1 cellular context compared by ENCODE assay signal in the genomic region with DNA sequence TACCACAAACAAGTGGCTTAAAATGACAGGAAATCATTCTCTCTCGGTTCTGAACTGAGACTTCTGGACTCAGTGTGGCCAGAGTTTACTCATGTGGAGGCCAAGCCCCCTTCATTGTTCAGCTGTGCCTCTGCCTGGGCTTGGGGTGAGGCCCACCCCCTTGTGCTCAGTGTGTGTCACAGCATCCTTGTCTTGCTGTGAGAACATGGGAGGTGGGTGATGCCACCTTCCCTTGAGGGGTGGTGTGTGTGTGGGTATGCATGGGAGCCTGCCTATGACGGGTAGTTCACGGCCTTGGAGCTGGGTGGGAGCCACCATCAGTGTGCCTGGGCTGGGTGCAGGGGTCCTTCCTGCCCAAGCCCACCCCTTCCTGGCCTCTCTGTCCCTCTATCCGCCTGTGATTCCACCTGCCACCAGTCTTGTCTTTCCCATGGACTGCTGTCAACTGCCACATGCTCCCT.
TF ChIP-seq lines count a peak whose summit lies in the region.

No MANE protein-coding gene starts in this region.

TF ChIP-seq in GM23338, 12 proteins besides CTCF, POLR2A, EP300 and RAD21 (continued from another document):
- TF ChIP-seq, protein P1, sequence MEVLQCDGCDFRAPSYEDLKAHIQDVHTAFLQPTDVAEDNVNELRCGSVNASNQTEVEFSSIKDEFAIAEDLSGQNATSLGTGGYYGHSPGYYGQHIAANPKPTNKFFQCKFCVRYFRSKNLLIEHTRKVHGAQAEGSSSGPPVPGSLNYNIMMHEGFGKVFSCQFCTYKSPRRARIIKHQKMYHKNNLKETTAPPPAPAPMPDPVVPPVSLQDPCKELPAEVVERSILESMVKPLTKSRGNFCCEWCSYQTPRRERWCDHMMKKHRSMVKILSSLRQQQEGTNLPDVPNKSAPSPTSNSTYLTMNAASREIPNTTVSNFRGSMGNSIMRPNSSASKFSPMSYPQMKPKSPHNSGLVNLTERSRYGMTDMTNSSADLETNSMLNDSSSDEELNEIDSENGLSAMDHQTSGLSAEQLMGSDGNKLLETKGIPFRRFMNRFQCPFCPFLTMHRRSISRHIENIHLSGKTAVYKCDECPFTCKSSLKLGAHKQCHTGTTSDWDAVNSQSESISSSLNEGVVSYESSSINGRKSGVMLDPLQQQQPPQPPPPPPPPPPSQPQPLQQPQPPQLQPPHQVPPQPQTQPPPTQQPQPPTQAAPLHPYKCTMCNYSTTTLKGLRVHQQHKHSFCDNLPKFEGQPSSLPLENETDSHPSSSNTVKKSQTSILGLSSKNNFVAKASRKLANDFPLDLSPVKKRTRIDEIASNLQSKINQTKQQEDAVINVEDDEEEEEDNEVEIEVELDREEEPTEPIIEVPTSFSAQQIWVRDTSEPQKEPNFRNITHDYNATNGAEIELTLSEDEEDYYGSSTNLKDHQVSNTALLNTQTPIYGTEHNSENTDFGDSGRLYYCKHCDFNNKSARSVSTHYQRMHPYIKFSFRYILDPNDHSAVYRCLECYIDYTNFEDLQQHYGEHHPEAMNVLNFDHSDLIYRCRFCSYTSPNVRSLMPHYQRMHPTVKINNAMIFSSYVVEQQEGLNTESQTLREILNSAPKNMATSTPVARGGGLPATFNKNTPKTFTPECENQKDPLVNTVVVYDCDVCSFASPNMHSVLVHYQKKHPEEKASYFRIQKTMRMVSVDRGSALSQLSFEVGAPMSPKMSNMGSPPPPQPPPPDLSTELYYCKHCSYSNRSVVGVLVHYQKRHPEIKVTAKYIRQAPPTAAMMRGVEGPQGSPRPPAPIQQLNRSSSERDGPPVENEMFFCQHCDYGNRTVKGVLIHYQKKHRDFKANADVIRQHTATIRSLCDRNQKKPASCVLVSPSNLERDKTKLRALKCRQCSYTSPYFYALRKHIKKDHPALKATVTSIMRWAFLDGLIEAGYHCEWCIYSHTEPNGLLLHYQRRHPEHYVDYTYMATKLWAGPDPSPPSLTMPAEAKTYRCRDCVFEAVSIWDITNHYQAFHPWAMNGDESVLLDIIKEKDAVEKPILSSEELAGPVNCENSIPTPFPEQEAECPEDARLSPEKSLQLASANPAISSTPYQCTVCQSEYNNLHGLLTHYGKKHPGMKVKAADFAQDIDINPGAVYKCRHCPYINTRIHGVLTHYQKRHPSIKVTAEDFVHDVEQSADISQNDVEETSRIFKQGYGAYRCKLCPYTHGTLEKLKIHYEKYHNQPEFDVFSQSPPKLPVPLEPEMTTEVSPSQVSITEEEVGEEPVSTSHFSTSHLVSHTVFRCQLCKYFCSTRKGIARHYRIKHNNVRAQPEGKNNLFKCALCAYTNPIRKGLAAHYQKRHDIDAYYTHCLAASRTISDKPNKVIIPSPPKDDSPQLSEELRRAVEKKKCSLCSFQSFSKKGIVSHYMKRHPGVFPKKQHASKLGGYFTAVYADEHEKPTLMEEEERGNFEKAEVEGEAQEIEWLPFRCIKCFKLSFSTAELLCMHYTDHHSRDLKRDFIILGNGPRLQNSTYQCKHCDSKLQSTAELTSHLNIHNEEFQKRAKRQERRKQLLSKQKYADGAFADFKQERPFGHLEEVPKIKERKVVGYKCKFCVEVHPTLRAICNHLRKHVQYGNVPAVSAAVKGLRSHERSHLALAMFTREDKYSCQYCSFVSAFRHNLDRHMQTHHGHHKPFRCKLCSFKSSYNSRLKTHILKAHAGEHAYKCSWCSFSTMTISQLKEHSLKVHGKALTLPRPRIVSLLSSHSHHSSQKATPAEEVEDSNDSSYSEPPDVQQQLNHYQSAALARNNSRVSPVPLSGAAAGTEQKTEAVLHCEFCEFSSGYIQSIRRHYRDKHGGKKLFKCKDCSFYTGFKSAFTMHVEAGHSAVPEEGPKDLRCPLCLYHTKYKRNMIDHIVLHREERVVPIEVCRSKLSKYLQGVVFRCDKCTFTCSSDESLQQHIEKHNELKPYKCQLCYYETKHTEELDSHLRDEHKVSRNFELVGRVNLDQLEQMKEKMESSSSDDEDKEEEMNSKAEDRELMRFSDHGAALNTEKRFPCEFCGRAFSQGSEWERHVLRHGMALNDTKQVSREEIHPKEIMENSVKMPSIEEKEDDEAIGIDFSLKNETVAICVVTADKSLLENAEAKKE (CRISPR knock-in tag; IDR thresholded peaks at IDR 0.05) = no peak
- no peak for TF ChIP-seq POLR2AphosphoS5 (IDR thresholded peaks at IDR 0.05; ENCODE audit: low read depth)
- no peak for TF ChIP-seq STAT1 (IDR thresholded peaks at IDR 0.05; ENCODE audit: unreplicated experiment)
- no peak for TF ChIP-seq EZH2 (IDR thresholded peaks at IDR 0.05; ENCODE audit: low read depth, unreplicated experiment)
- TF ChIP-seq, protein P2, sequence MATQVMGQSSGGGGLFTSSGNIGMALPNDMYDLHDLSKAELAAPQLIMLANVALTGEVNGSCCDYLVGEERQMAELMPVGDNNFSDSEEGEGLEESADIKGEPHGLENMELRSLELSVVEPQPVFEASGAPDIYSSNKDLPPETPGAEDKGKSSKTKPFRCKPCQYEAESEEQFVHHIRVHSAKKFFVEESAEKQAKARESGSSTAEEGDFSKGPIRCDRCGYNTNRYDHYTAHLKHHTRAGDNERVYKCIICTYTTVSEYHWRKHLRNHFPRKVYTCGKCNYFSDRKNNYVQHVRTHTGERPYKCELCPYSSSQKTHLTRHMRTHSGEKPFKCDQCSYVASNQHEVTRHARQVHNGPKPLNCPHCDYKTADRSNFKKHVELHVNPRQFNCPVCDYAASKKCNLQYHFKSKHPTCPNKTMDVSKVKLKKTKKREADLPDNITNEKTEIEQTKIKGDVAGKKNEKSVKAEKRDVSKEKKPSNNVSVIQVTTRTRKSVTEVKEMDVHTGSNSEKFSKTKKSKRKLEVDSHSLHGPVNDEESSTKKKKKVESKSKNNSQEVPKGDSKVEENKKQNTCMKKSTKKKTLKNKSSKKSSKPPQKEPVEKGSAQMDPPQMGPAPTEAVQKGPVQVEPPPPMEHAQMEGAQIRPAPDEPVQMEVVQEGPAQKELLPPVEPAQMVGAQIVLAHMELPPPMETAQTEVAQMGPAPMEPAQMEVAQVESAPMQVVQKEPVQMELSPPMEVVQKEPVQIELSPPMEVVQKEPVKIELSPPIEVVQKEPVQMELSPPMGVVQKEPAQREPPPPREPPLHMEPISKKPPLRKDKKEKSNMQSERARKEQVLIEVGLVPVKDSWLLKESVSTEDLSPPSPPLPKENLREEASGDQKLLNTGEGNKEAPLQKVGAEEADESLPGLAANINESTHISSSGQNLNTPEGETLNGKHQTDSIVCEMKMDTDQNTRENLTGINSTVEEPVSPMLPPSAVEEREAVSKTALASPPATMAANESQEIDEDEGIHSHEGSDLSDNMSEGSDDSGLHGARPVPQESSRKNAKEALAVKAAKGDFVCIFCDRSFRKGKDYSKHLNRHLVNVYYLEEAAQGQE (IDR thresholded peaks at IDR 0.05; ENCODE audit: unreplicated experiment) = no peak
- TF ChIP-seq ZNF114 (CRISPR knock-in tag; IDR thresholded peaks at IDR 0.05) = no peak
